In the genomic region with DNA sequence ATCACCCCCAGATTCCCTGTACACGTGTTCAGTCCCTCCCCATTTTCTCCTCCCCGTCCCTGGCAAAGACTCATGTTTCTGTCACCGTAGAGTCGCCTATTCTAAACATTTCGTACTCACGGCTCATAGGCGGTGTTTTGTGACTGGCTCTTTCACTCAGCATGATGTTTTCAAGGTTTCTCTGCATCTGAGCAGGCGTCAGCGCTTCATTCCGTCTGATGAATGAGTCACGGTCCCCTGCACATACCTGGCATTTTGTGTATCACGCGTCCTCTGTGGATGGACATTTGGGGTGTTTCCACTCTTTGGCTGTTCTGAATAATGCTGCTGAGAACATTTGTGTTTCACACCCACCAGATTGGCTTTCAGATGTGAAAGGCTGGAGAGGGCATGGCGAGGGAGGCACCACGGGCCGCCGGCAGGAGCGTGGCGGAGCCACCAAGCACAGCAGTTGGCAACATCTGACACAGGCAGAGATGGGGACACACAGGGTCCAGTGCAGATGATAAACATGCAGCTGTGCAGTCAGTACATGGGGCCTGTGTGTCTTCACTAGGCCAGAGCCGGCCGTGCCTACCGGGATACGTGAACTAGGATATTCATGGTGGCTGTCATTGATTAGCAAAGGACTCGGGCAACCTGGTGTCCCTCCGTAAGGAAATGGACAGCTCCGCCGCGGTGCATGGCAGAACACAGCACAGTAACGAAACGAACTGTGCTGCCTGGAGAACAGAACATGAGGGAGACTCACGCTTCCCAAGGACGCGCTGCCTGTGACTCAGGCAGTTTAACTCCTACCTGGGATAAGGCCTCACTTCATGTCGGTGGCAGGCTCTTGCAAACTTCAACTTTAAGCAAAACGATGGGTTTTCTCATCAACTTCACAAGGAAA, we compare ENCODE assay signal across 30 cellular contexts.
DNase-seq lines count a peak whose midpoint lies in the region; ATAC-seq, FAIRE-seq and TF ChIP-seq lines count a peak whose summit lies in the region.
"Had no signal": no experiment of that assay in that cellular context is flagged by ENCODE, and none has a peak within 500 bp of the region (broad histone marks: within the 10 kb centered on the region; RNA-seq: fewer than 3 reads in every experiment).

No MANE protein-coding gene starts in this region.

- H3K36me3 Mint-ChIP-seq in neural progenitor cell, result peaks cover 16% of the 10 kb centered on the region
- H3K36me3 Mint-ChIP-seq in activated T-helper 17 cell treated with anti-CD3 and anti-CD28 coated beads, Interleukin-2, amount 50 U/mL, for 72 hours (ENCODE audit: low read depth), result peaks cover 56% of the 10 kb centered on the region

- H3K36me3 ChIP-seq in right atrium auricular region, result peaks cover 25% of the 10 kb centered on the region
- H3K36me3 ChIP-seq in neural progenitor cell, result no peaks in the 10 kb centered on the region
- peaks cover 0 to 64% (median 0%) of the 10 kb centered on the region in 3 donors for H3K36me3 ChIP-seq in esophagus squamous epithelium
- peaks cover 0 to 52% (median 29%) of the 10 kb centered on the region in 4 donors for H3K36me3 ChIP-seq in esophagus muscularis mucosa

- intact Hi-C loops in Right ventricle myocardium superior (cut with DNase I), result no loop called here
- intact Hi-C loops in esophagus squamous epithelium (cut with DNase I), result no loop called here
- intact Hi-C loops in esophagus muscularis mucosa (cut with DNase I), result no loop called here

- no peak for TF ChIP-seq EP300 in esophagus muscularis mucosa (IDR thresholded peaks at IDR 0.05)

- TF ChIP-seq CTCF in right atrium auricular region (IDR thresholded peaks at IDR 0.05) (no peak), neural progenitor cell (IDR thresholded peaks at IDR 0.05) (no peak), esophagus squamous epithelium (IDR thresholded peaks at IDR 0.05) (no peak), esophagus muscularis mucosa (IDR thresholded peaks at IDR 0.05) (no peak)

- no peak overlapping the region for H3K4me3 Mint-ChIP-seq in neural progenitor cell
- no peak overlapping the region for H3K4me3 Mint-ChIP-seq in activated T-helper 17 cell treated with anti-CD3 and anti-CD28 coated beads, Interleukin-2, amount 50 U/mL, for 72 hours
- H3K4me3 Mint-ChIP-seq: activated B cell treated with CpG ODN at 0.5 μM for 24 hours; activated naive CD8-positive, alpha-beta T cell treated with anti-CD3 and anti-CD28 coated beads for 36 hours; CD4-positive, alpha-beta memory T cell; central memory CD8-positive, alpha-beta T cell; nephron; stimulated activated naive B cell treated with anti-CD40 and anti-IgM and Interleukin-4, amounts not matched to agents 10 μg/mL and 1 μg/mL and 100 μg/mL, for 72 hours had no signal

- H3K27ac Mint-ChIP-seq in neural progenitor cell, result peak overlapping the region; percentile 48
- H3K27ac Mint-ChIP-seq in activated T-helper 17 cell treated with anti-CD3 and anti-CD28 coated beads, Interleukin-2, amount 50 U/mL, for 72 hours, result no peak overlapping the region
- H3K27ac Mint-ChIP-seq: activated B cell treated with CpG ODN at 0.5 μM for 24 hours; activated naive CD8-positive, alpha-beta T cell treated with anti-CD3 and anti-CD28 coated beads for 36 hours; nephron; stimulated activated naive B cell treated with anti-CD40 and anti-IgM and Interleukin-4, amounts not matched to agents 10 μg/mL and 1 μg/mL and 100 μg/mL, for 72 hours had no signal

- DNase-seq in right atrium auricular region (ENCODE audit: low spot score), result peak; percentile 23
- DNase-seq in Right ventricle myocardium superior, result no peak
- peak; percentile 12 for DNase-seq in epidermal melanocyte (ENCODE audit: insufficient read length, low spot score)
- no peak for DNase-seq in neural progenitor cell (ENCODE audit: low spot score)
- no peak for DNase-seq in urothelium cell line (ENCODE audit: low spot score)
- no peak for DNase-seq in esophagus squamous epithelium (lab: John Stamatoyannopoulos, UW)
- DNase-seq in esophagus muscularis mucosa (ENCODE audit: extremely low spot score), result no peak
- DNase-seq: activated B cell treated with CpG ODN at 0.5 μM for 24 hours; activated CD8-positive, alpha-beta memory T cell treated with anti-CD3 and anti-CD28 coated beads, Interleukin-2, amount 50 U/mL, for 48 hours; activated naive CD8-positive, alpha-beta T cell treated with anti-CD3 and anti-CD28 coated beads for 36 hours; AML-193; CD4-positive, alpha-beta memory T cell; EL; MM.1S; NCI-H2029 treated with DMSO at 0.1 percent for 48 hours; NCI-H526 treated with DMSO at 0.1 percent for 48 hours; PC-9; SHP77; stimulated activated CD4-positive, alpha-beta T cell treated with anti-CD3 and anti-CD28 coated beads, Interleukin-15, amount 100 ng/mL, for 24 hours; stimulated activated naive B cell treated with anti-CD40 and anti-IgM and Interleukin-4, amounts not matched to agents 10 μg/mL and 1 μg/mL and 100 μg/mL, for 72 hours; thyroid gland had no signal

- ATAC-seq in Right ventricle myocardium superior (ENCODE audit: poor library complexity), result no peak
- ATAC-seq in activated T-helper 17 cell treated with anti-CD3 and anti-CD28 coated beads, Interleukin-2, amount 50 U/mL, for 72 hours (replicated peaks), result no peak
- ATAC-seq: A549; stimulated activated naive B cell treated with anti-CD40 and anti-IgM and Interleukin-4, amounts not matched to agents 10 μg/mL and 1 μg/mL and 100 μg/mL, for 72 hours had no signal

- H3F3A ChIP-seq in neural progenitor cell (ENCODE audit: low read depth), result no peaks in the 10 kb centered on the region

- no peaks in the 10 kb centered on the region for H3K9me3 Mint-ChIP-seq in neural progenitor cell
- no peaks in the 10 kb centered on the region for H3K9me3 Mint-ChIP-seq in activated T-helper 17 cell treated with anti-CD3 and anti-CD28 coated beads, Interleukin-2, amount 50 U/mL, for 72 hours
- H3K9me3 Mint-ChIP-seq: activated B cell treated with CpG ODN at 0.5 μM for 24 hours; activated naive CD8-positive, alpha-beta T cell treated with anti-CD3 and anti-CD28 coated beads for 36 hours; CD4-positive, alpha-beta memory T cell; central memory CD8-positive, alpha-beta T cell; nephron; stimulated activated naive B cell treated with anti-CD40 and anti-IgM and Interleukin-4, amounts not matched to agents 10 μg/mL and 1 μg/mL and 100 μg/mL, for 72 hours had no signal

- TF ChIP-seq POLR2A in esophagus squamous epithelium (IDR thresholded peaks at IDR 0.05) (no peak), esophagus muscularis mucosa (IDR thresholded peaks at IDR 0.05; ENCODE audit: low read depth) (no peak)

- H3K9ac ChIP-seq in neural progenitor cell, result no peak overlapping the region
- H3K9ac ChIP-seq: KMS-11 had no signal

- no peak overlapping the region for H2AFZ ChIP-seq in neural progenitor cell (replicated peaks)
- H2AFZ ChIP-seq: PC-9 had no signal

- H3K79me2 ChIP-seq in neural progenitor cell (ENCODE audit: low read depth), result no peaks in the 10 kb centered on the region

- H3K27me3 Mint-ChIP-seq in neural progenitor cell (ENCODE audit: insufficient read depth, low read depth), result peaks cover 2% of the 10 kb centered on the region
- H3K27me3 Mint-ChIP-seq in activated T-helper 17 cell treated with anti-CD3 and anti-CD28 coated beads, Interleukin-2, amount 50 U/mL, for 72 hours, result no peaks in the 10 kb centered on the region
- H3K27me3 Mint-ChIP-seq: activated B cell treated with CpG ODN at 0.5 μM for 24 hours; activated naive CD8-positive, alpha-beta T cell treated with anti-CD3 and anti-CD28 coated beads for 36 hours; CD4-positive, alpha-beta memory T cell; central memory CD8-positive, alpha-beta T cell; stimulated activated naive B cell treated with anti-CD40 and anti-IgM and Interleukin-4, amounts not matched to agents 10 μg/mL and 1 μg/mL and 100 μg/mL, for 72 hours had no signal

- H3K4me3 ChIP-seq in right atrium auricular region, result no peak overlapping the region
- no peak overlapping the region for H3K4me3 ChIP-seq in neural progenitor cell
- no peak overlapping the region for H3K4me3 ChIP-seq in esophagus squamous epithelium
- H3K4me3 ChIP-seq in esophagus muscularis mucosa, result no peak overlapping the region
- H3K4me3 ChIP-seq: A549, PC-9, thyroid gland had no signal

- FAIRE-seq in urothelium cell line (lab: Jason Lieb, UNC), result peak; percentile 86
- FAIRE-seq: A549, astrocyte, endothelial cell of umbilical vein, GM12891, HTR-8/SVneo had no signal

- H3K4me2 ChIP-seq in neural progenitor cell, result no peak overlapping the region
- H3K4me2 ChIP-seq: A549, KMS-11, PC-9 had no signal

- no peaks in the 10 kb centered on the region for H3K4me1 ChIP-seq in right atrium auricular region
- H3K4me1 ChIP-seq in neural progenitor cell, result no peaks in the 10 kb centered on the region
- H3K4me1 ChIP-seq in esophagus squamous epithelium, result no peaks in the 10 kb centered on the region
- peaks cover 0 to 6% (median 0%) of the 10 kb centered on the region in 4 donors for H3K4me1 ChIP-seq in esophagus muscularis mucosa
- H3K4me1 ChIP-seq: A549 had no signal

- H3K9me3 ChIP-seq in right atrium auricular region (no peaks in the 10 kb centered on the region), neural progenitor cell (ENCODE audit: low read depth) (no peaks in the 10 kb centered on the region), esophagus squamous epithelium (no peaks in the 10 kb centered on the region), esophagus muscularis mucosa (no peaks in the 10 kb centered on the region)
- H3K9me3 ChIP-seq: A549, thyroid gland had no signal

- no peaks in the 10 kb centered on the region for H4K20me1 ChIP-seq in neural progenitor cell (ENCODE audit: low read depth)

- WGBS in esophagus squamous epithelium, 2 donors, result 85 to 90% methylated on average over 21 to 30 of the region's 35 CpGs
- WGBS in esophagus muscularis mucosa, result 79% methylated on average over 35 of the region's 35 CpGs

- H3K27ac ChIP-seq in right atrium auricular region, result no peak overlapping the region
- no peak overlapping the region for H3K27ac ChIP-seq in neural progenitor cell
- no peak overlapping the region for H3K27ac ChIP-seq in esophagus squamous epithelium
- H3K27ac ChIP-seq in esophagus muscularis mucosa (replicated peaks in 1 of 4), result peak overlapping the region in 1 of 4 donors; percentile 14
- H3K27ac ChIP-seq: A549, KMS-11, PC-9, thyroid gland had no signal

- no peaks in the 10 kb centered on the region for H3K27me3 ChIP-seq in right atrium auricular region
- H3K27me3 ChIP-seq in neural progenitor cell, result no peaks in the 10 kb centered on the region
- no peaks in the 10 kb centered on the region for H3K27me3 ChIP-seq in esophagus squamous epithelium
- no peaks in the 10 kb centered on the region for H3K27me3 ChIP-seq in esophagus muscularis mucosa
- H3K27me3 ChIP-seq: thyroid gland had no signal

- H3K4me1 Mint-ChIP-seq in neural progenitor cell, result peaks cover 10% of the 10 kb centered on the region
- peaks cover 7% of the 10 kb centered on the region for H3K4me1 Mint-ChIP-seq in activated T-helper 17 cell treated with anti-CD3 and anti-CD28 coated beads, Interleukin-2, amount 50 U/mL, for 72 hours
- H3K4me1 Mint-ChIP-seq: central memory CD8-positive, alpha-beta T cell; nephron had no signal

Comparison
In these comparisons a context has a peak if more than half of its experiments do, and no peak if none do; other contexts are left out.
1. DNase-seq: peak in right atrium auricular region (single experiment) and epidermal melanocyte (single experiment); none in Right ventricle myocardium superior (single experiment), neural progenitor cell (single experiment), urothelium cell line (single experiment), esophagus squamous epithelium (single experiment) and esophagus muscularis mucosa (single experiment).